Comparison of ENCODE assay signal across 10 cellular contexts in genomic region chr16:58236831-58237230, GRCh38. TPM values are rescaled to one million over a fixed set of nuclear protein-coding genes. Genes with fewer than 3 reads are reported as not detected.
DNase-seq lines count a peak whose midpoint lies in the region; ATAC-seq and TF ChIP-seq lines count a peak whose summit lies in the region.
"Had no signal": no experiment of that assay in that cellular context is flagged by ENCODE, and none has a peak within 500 bp of the region (broad histone marks: within the 10 kb centered on the region; RNA-seq: fewer than 3 reads in every experiment).

No MANE protein-coding gene starts in this region.

- H3K27ac Mint-ChIP-seq in activated naive CD8-positive, alpha-beta T cell treated with anti-CD3 and anti-CD28 coated beads, Interleukin-2, amount 50 U/mL, for 24 hours = no peak overlapping the region

- H3K36me3 ChIP-seq in DOHH2 (ENCODE audit: control insufficient read depth, low read length) (no peaks in the 10 kb centered on the region), mesodermal cell (ENCODE audit: control insufficient read depth, insufficient read depth, low read length) (no peaks in the 10 kb centered on the region), testis (ENCODE audit: low read depth, missing control alignments) (no peaks in the 10 kb centered on the region)
- H3K36me3 ChIP-seq: pancreas had no signal

- no peak for TF ChIP-seq CTCF in DOHH2 (IDR thresholded peaks at IDR 0.05; ENCODE audit: low read depth, low read length, poor library complexity, severe bottlenecking)
- TF ChIP-seq CTCF in testis (IDR thresholded peaks at IDR 0.05) = no peak
- TF ChIP-seq CTCF in lower leg skin (IDR thresholded peaks at IDR 0.05) = no peak

- no peak for DNase-seq in activated naive CD8-positive, alpha-beta T cell treated with anti-CD3 and anti-CD28 coated beads, Interleukin-2, amount 50 U/mL, for 24 hours
- DNase-seq in RPMI8226 = no peak
- no peak for DNase-seq in stimulated activated CD4-positive, alpha-beta T cell treated with anti-CD3 and anti-CD28 coated beads, Interleukin-4, amount 100 ng/mL, for 24 hours
- no peak for DNase-seq in testis
- no peak for DNase-seq in lower leg skin (ENCODE audit: low spot score in 2 of 2)

- peak overlapping the region; percentile 72 for H3K4me3 ChIP-seq in DOHH2 (ENCODE audit: low read length)
- H3K4me3 ChIP-seq in mesodermal cell (ENCODE audit: extremely low read depth, insufficient read depth, low read length, poor library complexity, severe bottlenecking) = no peak overlapping the region
- no peak overlapping the region for H3K4me3 ChIP-seq in testis
- H3K4me3 ChIP-seq in lower leg skin (ENCODE audit: low read depth, poor library complexity, severe bottlenecking) = no peak overlapping the region

- H3K36me3 Mint-ChIP-seq in activated naive CD8-positive, alpha-beta T cell treated with anti-CD3 and anti-CD28 coated beads, Interleukin-2, amount 50 U/mL, for 24 hours (ENCODE audit: low read depth) = no peaks in the 10 kb centered on the region

- ATAC-seq in HG02759 (IDR thresholded peaks at IDR 0.05; ENCODE audit: unreplicated experiment) = peak; percentile 12
- peak; percentile 12 for ATAC-seq in activated naive CD8-positive, alpha-beta T cell treated with anti-CD3 and anti-CD28 coated beads, Interleukin-2, amount 50 U/mL, for 24 hours

- H3K79me2 ChIP-seq in DOHH2 (ENCODE audit: control insufficient read depth, low read length) = no peaks in the 10 kb centered on the region

- peak overlapping the region; percentile 79 for H3K4me2 ChIP-seq in DOHH2 (ENCODE audit: low read length)

- H4K20me1 ChIP-seq in DOHH2 (ENCODE audit: control insufficient read depth, insufficient read depth, low read depth, low read length) = no peaks in the 10 kb centered on the region

- H3K4me1 ChIP-seq in DOHH2 (ENCODE audit: control insufficient read depth, low read length) = peaks cover 12% of the 10 kb centered on the region
- H3K4me1 ChIP-seq in mesodermal cell (ENCODE audit: control insufficient read depth, insufficient read depth, low read length, poor library complexity, severe bottlenecking) = peaks cover 2% of the 10 kb centered on the region
- no peaks in the 10 kb centered on the region for H3K4me1 ChIP-seq in testis
- H3K4me1 ChIP-seq: pancreas had no signal

- no peak overlapping the region for H3K4me3 Mint-ChIP-seq in activated naive CD8-positive, alpha-beta T cell treated with anti-CD3 and anti-CD28 coated beads, Interleukin-2, amount 50 U/mL, for 24 hours

- WGBS in mesodermal cell (ENCODE audit: insufficient coverage in 2 of 2), 2 experiments = 15 to 20% methylated on average over 5 of the region's 5 CpGs
- WGBS in testis, 2 donors = 3 to 6% methylated on average over 5 of the region's 5 CpGs
- 17 to 22% methylated on average over 5 of the region's 5 CpGs for WGBS in lower leg skin, 2 donors

- H3F3A ChIP-seq in DOHH2 (ENCODE audit: control insufficient read depth, insufficient read depth) = no peaks in the 10 kb centered on the region

- no peaks in the 10 kb centered on the region for H3K9me3 ChIP-seq in DOHH2 (ENCODE audit: control insufficient read depth, insufficient read depth, low read length)
- H3K9me3 ChIP-seq in mesodermal cell (ENCODE audit: control insufficient read depth, low read length) = no peaks in the 10 kb centered on the region
- no peaks in the 10 kb centered on the region for H3K9me3 ChIP-seq in testis
- H3K9me3 ChIP-seq: pancreas had no signal

- TF ChIP-seq POLR2A in testis (IDR thresholded peaks at IDR 0.05) (no peak), lower leg skin (IDR thresholded peaks at IDR 0.05) (no peak)

- H3K27ac ChIP-seq in DOHH2 (ENCODE audit: low read depth, low read length) = no peak overlapping the region
- H3K27ac ChIP-seq in mesodermal cell (ENCODE audit: low read depth, low read length, severe bottlenecking) = peak overlapping the region; percentile 19
- H3K27ac ChIP-seq in testis = no peak overlapping the region
- H3K27ac ChIP-seq: pancreas had no signal

- peaks cover 5% of the 10 kb centered on the region for H3K4me1 Mint-ChIP-seq in activated naive CD8-positive, alpha-beta T cell treated with anti-CD3 and anti-CD28 coated beads, Interleukin-2, amount 50 U/mL, for 24 hours

- H3K27me3 ChIP-seq in DOHH2 (ENCODE audit: control insufficient read depth, low read length) = peaks cover 19% of the 10 kb centered on the region
- no peaks in the 10 kb centered on the region for H3K27me3 ChIP-seq in testis

- intact Hi-C loops in testis (cut with DNase I; ENCODE audit: low total_unique reads) (no loop called here), lower leg skin (cut with DNase I; ENCODE audit: low total_unique reads) (no loop called here)

- peaks cover 30% of the 10 kb centered on the region for H3K27me3 Mint-ChIP-seq in activated naive CD8-positive, alpha-beta T cell treated with anti-CD3 and anti-CD28 coated beads, Interleukin-2, amount 50 U/mL, for 24 hours

- H3K9me3 Mint-ChIP-seq in activated naive CD8-positive, alpha-beta T cell treated with anti-CD3 and anti-CD28 coated beads, Interleukin-2, amount 50 U/mL, for 24 hours = no peaks in the 10 kb centered on the region

- H3K9me2 ChIP-seq in DOHH2 (replicated peaks; ENCODE audit: control insufficient read depth, low read length) = no peaks in the 10 kb centered on the region

RNA-seq across cellular contexts. Expression of gene CSNK2A2, which starts 38.9 kb away (rescaled TPM):
- 75.8 TPM for polyA plus RNA-seq in mesodermal cell (2013, experiment 1 of 2)
- polyA plus RNA-seq in mesodermal cell (2013, experiment 2 of 2) = 78.5 TPM
- total RNA-seq in testis = 100 to 1,000 TPM; 101 to 119 TPM
- polyA plus RNA-seq in testis (ENCODE audit: insufficient read depth, low read depth, low replicate concordance) = 299 TPM
- 100 to 1,000 TPM; 112 to 159 (median 141) TPM for total RNA-seq in lower leg skin

RNA-seq across cellular contexts. Expression of gene PRSS54, which starts 58.0 kb away (rescaled TPM):
- not detected for polyA plus RNA-seq in mesodermal cell (2013, experiment 1 of 2)
- polyA plus RNA-seq in mesodermal cell (2013, experiment 2 of 2) = not detected
- total RNA-seq in testis = 10 to 100 TPM; 17.9 to 31.2 TPM
- 84.8 TPM for polyA plus RNA-seq in testis (ENCODE audit: insufficient read depth, low read depth, low replicate concordance)
- total RNA-seq in lower leg skin = not detected
- total RNA-seq: pancreas had no signal
- polyA plus RNA-seq: pancreas, thymus had no signal

Comparison
In these comparisons a context has a peak if more than half of its experiments do, and no peak if none do; other contexts are left out.
1. RNA of gene PRSS54, which starts 58.0 kb away (total RNA-seq): 17.9 to 31.2 TPM in testis; not detected in lower leg skin; every median in the first group is over 10 times any median in the second.